Comparison of ENCODE assay signal across 28 cellular contexts in genomic region chr5:142856269-142856668, GRCh38.
"Had no signal": no experiment of that assay in that cellular context is flagged by ENCODE, and none has a peak within 500 bp of the region (broad histone marks: within the 10 kb centered on the region; RNA-seq: fewer than 3 reads in every experiment).

No MANE protein-coding gene starts in this region.

- H3K36me3 ChIP-seq: gastrocnemius medialis, ovary, spleen, thoracic aorta, transverse colon, vagina had no signal

- H2AFZ ChIP-seq: hepatocyte had no signal

- H3K27me3 ChIP-seq: gastrocnemius medialis, hepatocyte, ovary, spleen, transverse colon, vagina had no signal

- H3K36me3 Mint-ChIP-seq: memory B cell, mesothelial cell of epicardium, naive B cell had no signal

- H3K4me3 ChIP-seq: coronary artery, gastrocnemius medialis, hepatocyte, lung, mucosa of descending colon, ovary, psoas muscle, skin epidermis, spleen, thoracic aorta, transverse colon, vagina had no signal

- H3K4me3 Mint-ChIP-seq: memory B cell; mesothelial cell of epicardium; naive B cell; nephron; stimulated activated naive B cell treated with anti-CD40 and anti-IgM and Interleukin-4, amounts not matched to agents 10 μg/mL and 1 μg/mL and 100 μg/mL, for 72 hours; stimulated activated naive CD8-positive, alpha-beta T cell treated with anti-CD3 and anti-CD28 coated beads, Interleukin-15, Interleukin-2, amounts not matched to agents 100 ng/mL and 50 ng/mL, for 24 hours had no signal

- H3K9me3 ChIP-seq: gastrocnemius medialis, mucosa of descending colon, ovary, psoas muscle, spleen, thoracic aorta, transverse colon, vagina had no signal

- DNase-seq: foreskin fibroblast; gastrocnemius medialis; head of caudate nucleus; kidney; mucosa of descending colon; naive B cell; nucleus accumbens; ovary; posterior cingulate gyrus; psoas muscle; right cardiac atrium; spleen; stimulated activated CD4-positive, alpha-beta T cell treated with anti-CD3 and anti-CD28 coated beads, Interleukin-4, amount 100 ng/mL, for 4 hours; stimulated activated naive B cell treated with anti-CD40 and anti-IgM and Interleukin-4, amounts not matched to agents 10 μg/mL and 1 μg/mL and 100 μg/mL, for 72 hours; transverse colon had no signal

- H3K4me2 ChIP-seq: hepatocyte had no signal

- ATAC-seq: esophagus mucosa; gastrocnemius medialis; left lobe of liver; mucosa of descending colon; psoas muscle; right cardiac atrium; stimulated activated naive B cell treated with anti-CD40 and anti-IgM and Interleukin-4, amounts not matched to agents 10 μg/mL and 1 μg/mL and 100 μg/mL, for 72 hours had no signal

- H3K27ac Mint-ChIP-seq: memory B cell; mesothelial cell of epicardium; stimulated activated naive B cell treated with anti-CD40 and anti-IgM and Interleukin-4, amounts not matched to agents 10 μg/mL and 1 μg/mL and 100 μg/mL, for 72 hours; stimulated activated naive CD8-positive, alpha-beta T cell treated with anti-CD3 and anti-CD28 coated beads, Interleukin-15, Interleukin-2, amounts not matched to agents 100 ng/mL and 50 ng/mL, for 24 hours had no signal

- H3K27ac ChIP-seq: coronary artery, epithelial cell of prostate, gastrocnemius medialis, ovary, psoas muscle, skin epidermis, spleen, thoracic aorta, transverse colon, vagina had no signal

- H3K9me3 Mint-ChIP-seq: memory B cell; mesothelial cell of epicardium; naive B cell; nephron; stimulated activated naive B cell treated with anti-CD40 and anti-IgM and Interleukin-4, amounts not matched to agents 10 μg/mL and 1 μg/mL and 100 μg/mL, for 72 hours; stimulated activated naive CD8-positive, alpha-beta T cell treated with anti-CD3 and anti-CD28 coated beads, Interleukin-15, Interleukin-2, amounts not matched to agents 100 ng/mL and 50 ng/mL, for 24 hours had no signal
